Comparison of ENCODE assay signal across 9 cellular contexts in genomic region chr4:68348577-68348976, GRCh38. TPM values are rescaled to one million over a fixed set of nuclear protein-coding genes. Genes with fewer than 3 reads are reported as not detected.
DNase-seq lines count a peak whose midpoint lies in the region; ATAC-seq and TF ChIP-seq lines count a peak whose summit lies in the region.
"Had no signal": no experiment of that assay in that cellular context is flagged by ENCODE, and none has a peak within 500 bp of the region (broad histone marks: within the 10 kb centered on the region; RNA-seq: fewer than 3 reads in every experiment).

No MANE protein-coding gene starts in this region.

- TF ChIP-seq CTCF in foreskin keratinocyte (conservative IDR thresholded peaks at IDR 0.05), result no peak

- no peaks in the 10 kb centered on the region for H3K9me3 ChIP-seq in SJSA1 (replicated peaks)

- H3K27ac ChIP-seq in SJSA1, result peak overlapping the region; percentile 97
- peak overlapping the region; percentile 98 for H3K27ac ChIP-seq in foreskin keratinocyte
- peak overlapping the region in 20 of 21 experiments; percentile 91 to 99 (median 98) for H3K27ac ChIP-seq in skin epidermis

- DNase-seq in DMS 273 (lab: John Stamatoyannopoulos, UW; ENCODE audit: unreplicated experiment), result peak; percentile 10
- DNase-seq in DMS 273 treated with DMSO at 0.1 percent for 48 hours (lab: John Stamatoyannopoulos, UW), result no peak
- no peak for DNase-seq in SJSA1 (ENCODE audit: low read depth in 1 of 2, low spot score in 2 of 2)
- DNase-seq in foreskin keratinocyte, result no peak
- no peak for DNase-seq in activated effector memory CD4-positive, alpha-beta T cell treated with Interleukin-2 at 50 U/mL for 16 hours
- DNase-seq in SKM-1 treated with dmso at 0.1 percent for 144 hours (lab: John Stamatoyannopoulos, UW; ENCODE audit: unreplicated experiment), result no peak
- DNase-seq: 8988T had no signal

- H3K4me1 ChIP-seq in SJSA1 (replicated peaks) (peaks cover 25% of the 10 kb centered on the region), foreskin keratinocyte (peaks cover 20% of the 10 kb centered on the region)

- no peak for ATAC-seq in foreskin keratinocyte
- no peak for ATAC-seq in HG03432 (IDR thresholded peaks at IDR 0.05; ENCODE audit: unreplicated experiment)

- H3K36me3 ChIP-seq in SJSA1, result peaks cover 23% of the 10 kb centered on the region

- H3K4me3 ChIP-seq in SJSA1 (peak overlapping the region; percentile 87), skin epidermis (peak overlapping the region; percentile 68 to 98 (median 84))

- H3K27me3 ChIP-seq in SJSA1 (replicated peaks), result no peaks in the 10 kb centered on the region
- no peaks in the 10 kb centered on the region for H3K27me3 ChIP-seq in foreskin keratinocyte

RNA-seq across cellular contexts. Expression of gene YTHDC1, which starts 1.3 kb away (rescaled TPM):
- total RNA-seq in SJSA1 (2014; rRNA removed; shearing (Covaris generic)), result 39.2 and 63.0 TPM in 2 replicates
- 49.4 and 58.3 TPM in 2 replicates for total RNA-seq in foreskin keratinocyte
- polyA plus RNA-seq in foreskin keratinocyte, result 17.1 and 21.5 TPM in 2 replicates
